In genomic region chr7:92343719-92344118, GRCh38 we compare ENCODE assay signal across 16 cellular contexts.
"Had no signal": no experiment of that assay in that cellular context is flagged by ENCODE, and none has a peak within 500 bp of the region (broad histone marks: within the 10 kb centered on the region; RNA-seq: fewer than 3 reads in every experiment).

No MANE protein-coding gene starts in this region.

- FAIRE-seq: small intestine had no signal

- H3K9me3 ChIP-seq: colonic mucosa, right atrium auricular region, suprapubic skin, upper lobe of right lung had no signal

- H3K27me3 ChIP-seq: colonic mucosa, right atrium auricular region, suprapubic skin, upper lobe of right lung had no signal

- H3K27ac ChIP-seq: colonic mucosa, right atrium auricular region, suprapubic skin, upper lobe of right lung had no signal

- H3K4me3 ChIP-seq: colonic mucosa, right atrium auricular region, suprapubic skin, upper lobe of right lung had no signal

- H3K4me1 ChIP-seq: colonic mucosa, right atrium auricular region, suprapubic skin, upper lobe of right lung had no signal

- H3K4me3 Mint-ChIP-seq: nephron; stimulated activated naive CD8-positive, alpha-beta T cell treated with anti-CD3 and anti-CD28 coated beads, Interleukin-15, Interleukin-2, amounts not matched to agents 100 ng/mL and 50 ng/mL, for 24 hours had no signal

- H3K9me3 Mint-ChIP-seq: nephron; stimulated activated naive CD8-positive, alpha-beta T cell treated with anti-CD3 and anti-CD28 coated beads, Interleukin-15, Interleukin-2, amounts not matched to agents 100 ng/mL and 50 ng/mL, for 24 hours had no signal

- H3K27me3 Mint-ChIP-seq: progenitor cell of endocrine pancreas; stimulated activated naive CD8-positive, alpha-beta T cell treated with anti-CD3 and anti-CD28 coated beads, Interleukin-15, Interleukin-2, amounts not matched to agents 100 ng/mL and 50 ng/mL, for 24 hours had no signal

- DNase-seq: activated CD4-positive, alpha-beta T cell treated with anti-CD3 and anti-CD28 coated beads for 1 hour; activated CD4-positive, alpha-beta T cell treated with anti-CD3 and anti-CD28 coated beads, Interleukin-2, amount 50 U/mL, for 4 hours; activated naive CD4-positive, alpha-beta T cell treated with Interleukin-2 at 50 U/mL for 16 hours; activated T-cell treated with anti-CD3 and anti-CD28 coated beads for 4 hours; colonic mucosa; glutamatergic neuron; mesendoderm; occipital lobe; small intestine; upper lobe of right lung had no signal

- H3K27ac Mint-ChIP-seq: nephron; progenitor cell of endocrine pancreas; stimulated activated naive CD8-positive, alpha-beta T cell treated with anti-CD3 and anti-CD28 coated beads, Interleukin-15, Interleukin-2, amounts not matched to agents 100 ng/mL and 50 ng/mL, for 24 hours had no signal

- H3K36me3 ChIP-seq: colonic mucosa, right atrium auricular region had no signal

- ATAC-seq: esophagus mucosa, upper lobe of right lung had no signal

- H3K4me1 Mint-ChIP-seq: nephron had no signal
